In the genomic region with DNA sequence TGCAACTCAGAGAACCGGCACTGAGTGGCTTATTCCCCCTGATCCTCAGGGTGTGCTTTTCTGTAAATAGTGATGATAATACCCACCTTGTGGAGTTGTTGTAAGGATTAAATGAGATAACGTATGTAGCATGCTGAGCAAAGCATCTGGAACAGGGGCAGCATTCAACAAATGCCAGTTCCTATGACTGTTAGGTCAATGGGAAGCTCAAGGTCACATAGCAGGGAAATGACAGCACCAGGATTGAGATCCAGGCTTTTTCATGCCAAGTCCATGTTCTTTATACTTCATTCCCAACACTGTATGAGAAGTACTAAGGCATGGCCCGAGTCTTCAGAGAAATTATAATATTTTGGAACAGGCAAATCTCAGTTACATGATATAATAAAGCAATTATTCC, we compare ENCODE assay signal across 20 cellular contexts. TPM values are rescaled to one million over a fixed set of nuclear protein-coding genes. Genes with fewer than 3 reads are reported as not detected.
"Had no signal": no experiment of that assay in that cellular context is flagged by ENCODE, and none has a peak within 500 bp of the region (broad histone marks: within the 10 kb centered on the region; RNA-seq: fewer than 3 reads in every experiment).

No MANE protein-coding gene starts in this region.

- ATAC-seq: activated T-cell treated with anti-CD3 and anti-CD28 coated beads, Interleukin-2, amount 50 U/mL, for 72 hours; effector memory CD8-positive, alpha-beta T cell; left lobe of liver; sciatic nerve; stimulated activated effector memory CD8-positive, alpha-beta T cell treated with anti-CD3 and anti-CD28 coated beads, Interleukin-12 subunit alpha, Interleukin-12 subunit beta, amount 100 ng/mL, for 72 hours had no signal

- H3K27ac ChIP-seq: prostate gland, stomach, upper lobe of left lung, WERI-Rb-1 had no signal

- DNase-seq: activated CD4-positive, alpha-beta T cell treated with anti-CD3 and anti-CD28 coated beads for 1 hour; activated effector memory CD4-positive, alpha-beta T cell treated with anti-CD3 and anti-CD28 coated beads, Interleukin-2, amount 50 U/mL, for 16 hours; activated naive CD4-positive, alpha-beta T cell treated with anti-CD3 and anti-CD28 coated beads, Interleukin-2, amount 50 U/mL, for 16 hours; activated T-cell treated with anti-CD3 and anti-CD28 coated beads, Interleukin-2, amount 50 U/mL, for 72 hours; aorta; cerebellar nuclear complex; effector memory CD8-positive, alpha-beta T cell; foreskin melanocyte; glutamatergic neuron; kidney; stimulated activated CD4-positive, alpha-beta T cell treated with anti-CD3 and anti-CD28 coated beads, Interleukin-4, amount 100 ng/mL, for 24 hours; stomach; upper lobe of left lung; WERI-Rb-1 had no signal

- H3K36me3 ChIP-seq: prostate gland, stomach, upper lobe of left lung, WERI-Rb-1 had no signal

- H3K4me1 ChIP-seq: prostate gland had no signal

- H3K4me3 ChIP-seq: prostate gland, upper lobe of left lung had no signal

- H3K9me3 ChIP-seq: prostate gland, stomach, upper lobe of left lung had no signal

RNA-seq across cellular contexts. Expression of gene RCAN2, which starts 5.1 kb away (rescaled TPM):
- total RNA-seq: mononuclear cell; T-helper 2 cell treated with Interferon-gamma antibody and Interleukin-4, amounts not matched to agents 100 ng/mL and 5 ng/mL, for 36 hours had no signal
